17 cellular contexts compared by ENCODE assay signal in the genomic region with DNA sequence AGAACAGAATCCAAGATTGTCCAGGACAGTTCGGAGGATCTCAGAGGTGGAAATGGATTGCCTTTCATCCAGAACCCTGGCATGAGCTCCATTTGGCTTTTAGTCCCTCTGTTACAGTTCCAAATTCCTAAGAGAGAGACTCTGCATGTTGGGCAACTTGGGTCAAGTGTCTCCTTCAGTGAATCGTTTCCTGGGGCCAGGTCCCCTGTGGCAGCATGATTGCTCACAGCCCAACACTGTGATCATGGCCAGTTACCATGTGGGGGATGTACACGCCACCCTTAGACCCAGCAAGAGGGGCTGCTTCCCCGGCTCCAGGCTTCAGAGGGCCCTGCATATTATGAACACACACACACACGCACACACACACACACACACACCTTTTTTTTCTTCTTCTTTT.
"Had no signal": no experiment of that assay in that cellular context is flagged by ENCODE, and none has a peak within 500 bp of the region (broad histone marks: within the 10 kb centered on the region; RNA-seq: fewer than 3 reads in every experiment).

No MANE protein-coding gene starts in this region.

- H3K36me3 Mint-ChIP-seq: activated naive CD8-positive, alpha-beta T cell treated with anti-CD3 and anti-CD28 coated beads for 36 hours; naive thymus-derived CD4-positive, alpha-beta T cell had no signal

- H3K4me3 Mint-ChIP-seq: activated CD4-positive, alpha-beta memory T cell treated with anti-CD3 and anti-CD28 coated beads, Interleukin-2, amount 10 ng/mL, durations not matched to agents 7 days and 5 days; activated CD4-positive, alpha-beta T cell treated with anti-CD3 and anti-CD28 coated beads for 36 hours; activated naive CD8-positive, alpha-beta T cell treated with anti-CD3 and anti-CD28 coated beads for 36 hours; naive thymus-derived CD4-positive, alpha-beta T cell; stimulated activated naive CD8-positive, alpha-beta T cell treated with anti-CD3 and anti-CD28 coated beads, Interleukin-15, Interleukin-2, amounts not matched to agents 100 ng/mL and 50 ng/mL, for 24 hours had no signal

- DNase-seq: activated CD4-positive, alpha-beta memory T cell treated with anti-CD3 and anti-CD28 coated beads, Interleukin-2, amount 10 ng/mL, durations not matched to agents 7 days and 5 days; activated CD4-positive, alpha-beta T cell treated with anti-CD3 and anti-CD28 coated beads for 36 hours; activated gamma-delta T cell treated with Interleukin-2 at 50 U/mL for 16 hours; activated naive CD8-positive, alpha-beta T cell treated with anti-CD3 and anti-CD28 coated beads for 36 hours; activated T-cell treated with anti-CD3 and anti-CD28 coated beads, Interleukin-2, amount 50 U/mL, for 48 hours; anterior cingulate cortex; dorsolateral prefrontal cortex; hippocampal formation; mammary epithelial cell; naive thymus-derived CD4-positive, alpha-beta T cell; stimulated activated CD4-positive, alpha-beta T cell treated with anti-CD3 and anti-CD28 coated beads, Interleukin-4, amount 100 ng/mL, for 1 hour; stimulated activated CD8-positive, alpha-beta memory T cell treated with anti-CD3 and anti-CD28 coated beads, Interleukin-4, amount 100 ng/mL, for 48 hours; T-helper 1 cell; WERI-Rb-1 had no signal

- H3K9me3 ChIP-seq: gastroesophageal sphincter had no signal

- H3K36me3 ChIP-seq: gastroesophageal sphincter, WERI-Rb-1 had no signal

- ATAC-seq: activated CD4-positive, alpha-beta T cell treated with anti-CD3 and anti-CD28 coated beads for 36 hours; gastroesophageal sphincter; naive thymus-derived CD4-positive, alpha-beta T cell had no signal

- H3K27ac Mint-ChIP-seq: activated CD4-positive, alpha-beta memory T cell treated with anti-CD3 and anti-CD28 coated beads, Interleukin-2, amount 10 ng/mL, durations not matched to agents 7 days and 5 days; activated CD4-positive, alpha-beta T cell treated with anti-CD3 and anti-CD28 coated beads for 36 hours; activated naive CD8-positive, alpha-beta T cell treated with anti-CD3 and anti-CD28 coated beads for 36 hours; naive thymus-derived CD4-positive, alpha-beta T cell; progenitor cell of endocrine pancreas; stimulated activated naive CD8-positive, alpha-beta T cell treated with anti-CD3 and anti-CD28 coated beads, Interleukin-15, Interleukin-2, amounts not matched to agents 100 ng/mL and 50 ng/mL, for 24 hours had no signal

- H3K27ac ChIP-seq: dorsolateral prefrontal cortex, gastroesophageal sphincter, WERI-Rb-1 had no signal

- H3K9me3 Mint-ChIP-seq: activated CD4-positive, alpha-beta memory T cell treated with anti-CD3 and anti-CD28 coated beads, Interleukin-2, amount 10 ng/mL, durations not matched to agents 7 days and 5 days; activated naive CD8-positive, alpha-beta T cell treated with anti-CD3 and anti-CD28 coated beads for 36 hours; stimulated activated naive CD8-positive, alpha-beta T cell treated with anti-CD3 and anti-CD28 coated beads, Interleukin-15, Interleukin-2, amounts not matched to agents 100 ng/mL and 50 ng/mL, for 24 hours had no signal

- H3K4me1 Mint-ChIP-seq: activated CD4-positive, alpha-beta memory T cell treated with anti-CD3 and anti-CD28 coated beads, Interleukin-2, amount 10 ng/mL, durations not matched to agents 7 days and 5 days; activated CD4-positive, alpha-beta T cell treated with anti-CD3 and anti-CD28 coated beads for 36 hours; activated naive CD8-positive, alpha-beta T cell treated with anti-CD3 and anti-CD28 coated beads for 36 hours; naive thymus-derived CD4-positive, alpha-beta T cell had no signal

- H3K4me3 ChIP-seq: dorsolateral prefrontal cortex, gastroesophageal sphincter had no signal

- H3K27me3 Mint-ChIP-seq: activated CD4-positive, alpha-beta memory T cell treated with anti-CD3 and anti-CD28 coated beads, Interleukin-2, amount 10 ng/mL, durations not matched to agents 7 days and 5 days; activated naive CD8-positive, alpha-beta T cell treated with anti-CD3 and anti-CD28 coated beads for 36 hours; stimulated activated naive CD8-positive, alpha-beta T cell treated with anti-CD3 and anti-CD28 coated beads, Interleukin-15, Interleukin-2, amounts not matched to agents 100 ng/mL and 50 ng/mL, for 24 hours had no signal
